8 cellular contexts compared by ENCODE assay signal in genomic region chr10:56068040-56068439, GRCh38.
"Had no signal": no experiment of that assay in that cellular context is flagged by ENCODE, and none has a peak within 500 bp of the region (broad histone marks: within the 10 kb centered on the region; RNA-seq: fewer than 3 reads in every experiment).

No MANE protein-coding gene starts in this region.

- H3K4me2 ChIP-seq: GM23338 had no signal

- H3K4me1 Mint-ChIP-seq: GM23338, H9 had no signal

- DNase-seq: H9, HCEC 1CT, IMR-90 had no signal

- ATAC-seq: GM23338, K562 had no signal

- H3K4me3 ChIP-seq: GM23338, K562 had no signal

- H3K9me3 Mint-ChIP-seq: GM23338 had no signal

- H2AFZ ChIP-seq: GM23338 had no signal

- H3K27ac Mint-ChIP-seq: GM23338 had no signal

- FAIRE-seq: H1, H54, HTR-8/SVneo, K562 had no signal

- H3K4me3 Mint-ChIP-seq: GM23338, H9 had no signal
